1 cellular context compared by ENCODE assay signal in the genomic region with DNA sequence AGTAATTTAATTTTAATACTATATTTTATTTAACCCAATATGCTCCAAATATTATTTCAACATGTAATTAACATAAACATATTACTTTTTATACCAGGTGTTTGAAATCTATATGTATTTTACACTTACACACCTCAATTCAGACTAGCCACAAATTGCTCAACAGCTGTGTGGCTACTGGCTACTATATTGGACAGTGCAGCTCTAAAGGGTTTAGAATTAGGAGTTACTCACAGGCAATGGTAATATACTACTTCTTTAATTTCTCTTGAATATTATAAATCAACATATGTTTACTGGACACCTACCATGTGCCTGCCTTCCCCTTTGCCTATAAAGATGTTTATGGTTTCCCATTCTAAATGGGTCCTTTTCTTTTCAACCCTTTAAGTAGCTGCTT.
TF ChIP-seq lines count a peak whose summit lies in the region.

No MANE protein-coding gene starts in this region.

TF ChIP-seq in HEK293T, 16 proteins besides CTCF, POLR2A, EP300 and RAD21:
- TF ChIP-seq BHLHE40 (IDR thresholded peaks at IDR 0.05; ENCODE audit: borderline replicate concordance) (no peak), ZNF384 (IDR thresholded peaks at IDR 0.05) (no peak), HDGF (IDR thresholded peaks at IDR 0.05; ENCODE audit: borderline replicate concordance) (no peak)
TF ChIP-seq in HEK293T: peak in this region for 0.
